14 cellular contexts compared by ENCODE assay signal in the genomic region with DNA sequence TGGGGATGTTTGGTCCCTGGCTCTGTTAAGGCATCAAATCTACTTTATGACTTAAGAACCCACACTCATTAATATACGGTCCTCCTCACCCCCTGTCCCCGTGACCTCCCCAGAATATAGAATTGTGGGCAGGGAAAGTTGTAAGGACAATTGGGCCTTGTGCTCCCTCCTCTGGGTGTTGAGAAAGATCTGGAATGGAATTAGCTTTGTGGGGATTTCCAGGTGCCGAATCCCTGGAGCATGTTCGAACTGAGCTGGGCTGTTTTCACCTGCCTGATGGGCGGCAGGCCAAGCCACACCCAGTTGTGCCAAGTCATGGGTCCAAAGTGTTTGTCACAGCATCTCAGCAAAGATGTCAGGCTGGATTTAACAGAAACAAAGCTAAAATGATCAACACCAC.
DNase-seq lines count a peak whose midpoint lies in the region; ATAC-seq, FAIRE-seq and TF ChIP-seq lines count a peak whose summit lies in the region.
"Had no signal": no experiment of that assay in that cellular context is flagged by ENCODE, and none has a peak within 500 bp of the region (broad histone marks: within the 10 kb centered on the region; RNA-seq: fewer than 3 reads in every experiment).

No MANE protein-coding gene starts in this region.

- H3K36me3 ChIP-seq in mammary epithelial cell (ENCODE audit: insufficient read depth, low read length), result no peaks in the 10 kb centered on the region

- H3K27me3 ChIP-seq in mammary epithelial cell (ENCODE audit: insufficient read depth, low read length), result no peaks in the 10 kb centered on the region

- intact Hi-C loops in mammary epithelial cell (cut with micrococcal nuclease), result loop anchor here (5.0 to 10.0 kb wide), 2 partner anchors 77 to 490 kb away; a partner anchor contains a TSS

- no peaks in the 10 kb centered on the region for H4K20me1 ChIP-seq in mammary epithelial cell (ENCODE audit: insufficient read depth, low read length)

- peak overlapping the region; percentile 94 for H3K27ac ChIP-seq in mammary epithelial cell (ENCODE audit: insufficient read depth, low read depth, low read length)

- no peaks in the 10 kb centered on the region for H3K79me2 ChIP-seq in mammary epithelial cell (ENCODE audit: insufficient read depth, low read length)

- H3K4me3 ChIP-seq in mammary epithelial cell (replicated peaks in 1 of 3; ENCODE audit: insufficient read depth in 1 of 3, low read depth in 2 of 3, low read length in 3 of 3), result no peak overlapping the region
- H3K4me3 ChIP-seq: GM12878 had no signal

- dilution Hi-C loops in mammary epithelial cell (cut with HindIII; ENCODE audit: low sequenced_read_pairs), result loop anchor here (5.0 to 25.0 kb wide), 3 partner anchors 127 to 353 kb away; no protein-coding TSS in a partner anchor

- H3K9ac ChIP-seq in mammary epithelial cell (ENCODE audit: insufficient read depth, low read length), result peak overlapping the region; percentile 52

- peak in 1 of 2 donors; percentile 35 for TF ChIP-seq CTCF in mammary epithelial cell (conservative IDR thresholded peaks at IDR 0.05 in 1 of 2, IDR thresholded peaks at IDR 0.05 in 1 of 2; ENCODE audit: extremely low read depth in 1 of 2, insufficient read depth in 1 of 2, low read depth in 1 of 2, low read length in 2 of 2)

- H3K9me3 ChIP-seq in mammary epithelial cell (replicated peaks; ENCODE audit: insufficient read depth, low read length), result peaks cover 3% of the 10 kb centered on the region

- 7% methylated on average over 5 of the region's 5 CpGs for WGBS in mammary epithelial cell (ENCODE audit: low coverage, missing lambda C conversion rate)

- peaks cover 35% of the 10 kb centered on the region for H3K4me1 ChIP-seq in mammary epithelial cell (ENCODE audit: insufficient read depth, low read length)

- ATAC-seq in GM19023 (IDR thresholded peaks at IDR 0.05; ENCODE audit: unreplicated experiment), result no peak
- ATAC-seq: GM12878; stimulated activated naive CD8-positive, alpha-beta T cell treated with anti-CD3 and anti-CD28 coated beads, Interleukin-15, Interleukin-2, amounts not matched to agents 100 U/mL and 50 U/mL, for 24 hours had no signal

- H2AFZ ChIP-seq in mammary epithelial cell (ENCODE audit: low read depth, low read length), result peak overlapping the region; percentile 70

- TSS peak; percentile 61 for BruUV-seq in mammary epithelial cell (replicated peaks; lab: Mats Ljungman, UMichigan)

- CTCF ChIA-PET in mammary epithelial cell (lab: Charles Lee; ENCODE audit: low non-redundant PET), result interaction anchor here (0.7 kb wide), 1 partner anchor 126 kb away, joined by 3 read pairs; no protein-coding TSS in a partner anchor

- FAIRE-seq in urothelium cell line (lab: Jason Lieb, UNC), result no peak
- FAIRE-seq: GM12878 had no signal

- DNase-seq in NCI-H345 (lab: John Stamatoyannopoulos, UW) (peak; percentile 48), NCI-H345 treated with DMSO at 0.1 percent for 48 hours (lab: John Stamatoyannopoulos, UW; ENCODE audit: unreplicated experiment) (no peak), mammary epithelial cell (peak; percentile 95), medulla oblongata (ENCODE audit: extremely low spot score) (peak; percentile 60), urothelium cell line (ENCODE audit: low spot score) (peak; percentile 32), HUDEP-2 (lab: John Stamatoyannopoulos, UW; ENCODE audit: unreplicated experiment in 76 of 76) (no peak), ACHN (no peak)
- DNase-seq: activated CD4-positive, alpha-beta T cell treated with anti-CD3 and anti-CD28 coated beads, Interleukin-2, amount 50 U/mL, for 1 hour; activated gamma-delta T cell; cerebellar nuclear complex; islet precursor cell; stimulated activated naive CD8-positive, alpha-beta T cell treated with anti-CD3 and anti-CD28 coated beads, Interleukin-15, Interleukin-2, amounts not matched to agents 100 U/mL and 50 U/mL, for 24 hours had no signal

- H3K4me2 ChIP-seq in mammary epithelial cell (ENCODE audit: insufficient read depth, low read depth, low read length), result peak overlapping the region; percentile 38

- in situ Hi-C loops in mammary epithelial cell (cut with MboI; ENCODE audit: low sequenced_read_pairs in 2 of 2), result loop anchor here (5.0 to 25.0 kb wide), 4 partner anchors 127 to 358 kb away; no protein-coding TSS in a partner anchor
- in situ Hi-C loops in ACHN (cut with HindIII; ENCODE audit: low pct_ligation_motif_present, low pct_unique_long_range_greater_than_20kb, low sequenced_read_pairs), result no loop called here

Comparison
In these comparisons a context has a peak if more than half of its experiments do, and no peak if none do; other contexts are left out.
1. DNase-seq: peak in NCI-H345 (single experiment), mammary epithelial cell (single experiment), medulla oblongata (single experiment) and urothelium cell line (single experiment); none in NCI-H345 treated with DMSO at 0.1 percent for 48 hours (single experiment), HUDEP-2 (0 of 76) and ACHN (single experiment).